Comparison of ENCODE assay signal across 13 cellular contexts in genomic region chr11:116687458-116688201, GRCh38.
DNase-seq lines count a peak whose midpoint lies in the region; FAIRE-seq and TF ChIP-seq lines count a peak whose summit lies in the region.
"Had no signal": no experiment of that assay in that cellular context is flagged by ENCODE, and none has a peak within 500 bp of the region (broad histone marks: within the 10 kb centered on the region; RNA-seq: fewer than 3 reads in every experiment).

No MANE protein-coding gene starts in this region.

- H3K27ac Mint-ChIP-seq in glutamatergic neuron (ENCODE audit: unreplicated experiment), result peak overlapping the region; percentile 81
- H3K27ac Mint-ChIP-seq: effector memory CD8-positive, alpha-beta T cell had no signal

- no peak for TF ChIP-seq CTCF in glutamatergic neuron (IDR thresholded peaks at IDR 0.05; ENCODE audit: partially characterized antibody, unreplicated experiment)

- H3K9me3 Mint-ChIP-seq in glutamatergic neuron (ENCODE audit: unreplicated experiment), result peaks cover 11% of the 10 kb centered on the region
- H3K9me3 Mint-ChIP-seq: effector memory CD8-positive, alpha-beta T cell had no signal

- peak; percentile 28 to 37 for DNase-seq in SHP77 (lab: John Stamatoyannopoulos, UW)
- no peak for DNase-seq in SHP77 treated with DMSO at 0.1 percent for 48 hours (lab: John Stamatoyannopoulos, UW)
- DNase-seq in NCI-H510A (lab: John Stamatoyannopoulos, UW), result peak; percentile 47
- no peak for DNase-seq in glutamatergic neuron
- DNase-seq in urothelium cell line (ENCODE audit: low spot score), result peak; percentile 52
- DNase-seq in NCI-H1930 (lab: John Stamatoyannopoulos, UW), result no peak
- DNase-seq in AG08395 (ENCODE audit: low spot score), result no peak
- DNase-seq in activated effector memory CD4-positive, alpha-beta T cell treated with anti-CD3 and anti-CD28 coated beads, Interleukin-2, amount 50 U/mL, for 16 hours, result no peak
- DNase-seq: activated gamma-delta T cell; effector memory CD8-positive, alpha-beta T cell; MM.1S; ovary had no signal

- peak; percentile 17 for FAIRE-seq in urothelium cell line (lab: Jason Lieb, UNC)
- FAIRE-seq: islet of Langerhans had no signal

- peaks cover 9% of the 10 kb centered on the region for H3K27me3 Mint-ChIP-seq in glutamatergic neuron (ENCODE audit: unreplicated experiment)

- peaks cover 21% of the 10 kb centered on the region for H3K4me1 Mint-ChIP-seq in glutamatergic neuron (ENCODE audit: low read depth, unreplicated experiment)

- peaks cover 5% of the 10 kb centered on the region for H3K36me3 Mint-ChIP-seq in glutamatergic neuron (ENCODE audit: unreplicated experiment)

- H3K4me3 Mint-ChIP-seq in glutamatergic neuron (ENCODE audit: unreplicated experiment), result peak overlapping the region; percentile 31
- H3K4me3 Mint-ChIP-seq: effector memory CD8-positive, alpha-beta T cell had no signal

Comparison
In these comparisons a context has a peak if more than half of its experiments do, and no peak if none do; other contexts are left out.
1. DNase-seq: peak in SHP77 (2 of 2), NCI-H510A (single experiment) and urothelium cell line (single experiment); none in SHP77 treated with DMSO at 0.1 percent for 48 hours (single experiment), glutamatergic neuron (single experiment), NCI-H1930 (0 of 2), AG08395 (single experiment) and activated effector memory CD4-positive, alpha-beta T cell treated with anti-CD3 and anti-CD28 coated beads, Interleukin-2, amount 50 U/mL, for 16 hours (single experiment).